Comparison of ENCODE assay signal across 16 cellular contexts in genomic region chr1:117815926-117816325, GRCh38.
DNase-seq lines count a peak whose midpoint lies in the region; ATAC-seq, FAIRE-seq and TF ChIP-seq lines count a peak whose summit lies in the region.
"Had no signal": no experiment of that assay in that cellular context is flagged by ENCODE, and none has a peak within 500 bp of the region (broad histone marks: within the 10 kb centered on the region; RNA-seq: fewer than 3 reads in every experiment).

No MANE protein-coding gene starts in this region.

- peak overlapping the region; percentile 72 to 89 (median 86) for H3K27ac Mint-ChIP-seq in nephron
- H3K27ac Mint-ChIP-seq: stimulated activated naive B cell treated with anti-CD40 and anti-IgM and Interleukin-4, amounts not matched to agents 10 μg/mL and 1 μg/mL and 100 μg/mL, for 72 hours had no signal

- peaks cover 42% of the 10 kb centered on the region for H3K4me1 Mint-ChIP-seq in nephron
- H3K4me1 Mint-ChIP-seq: stimulated activated naive B cell treated with anti-CD40 and anti-IgM and Interleukin-4, amounts not matched to agents 10 μg/mL and 1 μg/mL and 100 μg/mL, for 72 hours had no signal

- intact Hi-C loops in lower lobe of right lung (cut with DNase I): no loop called here

- H3K9me3 ChIP-seq in lower lobe of right lung: no peaks in the 10 kb centered on the region

- ATAC-seq in HG03442 (IDR thresholded peaks at IDR 0.05; ENCODE audit: unreplicated experiment) (no peak), lower lobe of right lung (no peak)
- ATAC-seq: activated CD4-positive, CD25-positive, alpha-beta regulatory T cell treated with anti-CD3 and anti-CD28 coated beads, Interleukin-2, amount 50 U/mL, for 24 hours; stimulated activated naive B cell treated with anti-CD40 and anti-IgM and Interleukin-4, amounts not matched to agents 10 μg/mL and 1 μg/mL and 100 μg/mL, for 72 hours had no signal

- DNase-seq in GM06990 (ENCODE audit: extremely low read depth, insufficient read length) (no peak), NCI-H524 treated with DMSO at 0.1 percent for 48 hours (lab: John Stamatoyannopoulos, UW) (peak; percentile 52), bronchial epithelial cell (ENCODE audit: low read depth) (no peak), lower lobe of right lung (no peak), COR-L47 (lab: John Stamatoyannopoulos, UW) (no peak), urothelium cell line (ENCODE audit: low spot score) (no peak)
- DNase-seq: activated T-cell treated with anti-CD3 and anti-CD28 coated beads for 4 hours; cortex of kidney; NCI-H774; retina; stimulated activated CD4-positive, alpha-beta T cell treated with anti-CD3 and anti-CD28 coated beads, Interleukin-4, amount 100 ng/mL, for 24 hours; stimulated activated naive B cell treated with anti-CD40 and anti-IgM and Interleukin-4, amounts not matched to agents 10 μg/mL and 1 μg/mL and 100 μg/mL, for 72 hours had no signal

- H3K27me3 Mint-ChIP-seq in nephron (ENCODE audit: low read depth): no peaks in the 10 kb centered on the region

- H3K4me3 ChIP-seq in GM06990 (replicated peaks; ENCODE audit: low read depth, low read length) (no peak overlapping the region), bronchial epithelial cell (ENCODE audit: low read depth, low read length) (no peak overlapping the region), lower lobe of right lung (no peak overlapping the region)

- H3K36me3 ChIP-seq in GM06990 (ENCODE audit: control insufficient read depth, insufficient read depth, low read length) (no peaks in the 10 kb centered on the region), bronchial epithelial cell (ENCODE audit: control insufficient read depth, insufficient read depth, low read length) (no peaks in the 10 kb centered on the region), lower lobe of right lung (no peaks in the 10 kb centered on the region)

- FAIRE-seq in bronchial epithelial cell (lab: Jason Lieb, UNC) (no peak), urothelium cell line (lab: Jason Lieb, UNC) (no peak)
- FAIRE-seq: islet of Langerhans had no signal

- TF ChIP-seq CTCF in GM06990 (IDR thresholded peaks at IDR 0.05; ENCODE audit: insufficient read depth, low read length, poor library complexity, severe bottlenecking) (peak; percentile 18), bronchial epithelial cell (IDR thresholded peaks at IDR 0.05; ENCODE audit: insufficient read depth, low read length, severe bottlenecking) (peak; percentile 16), nephron (IDR thresholded peaks at IDR 0.05; ENCODE audit: unreplicated experiment in 3 of 3) (no peak), lower lobe of right lung (IDR thresholded peaks at IDR 0.05) (no peak)

- no peaks in the 10 kb centered on the region; the same call in 1 of the 2 replicates for H3K27me3 ChIP-seq in GM06990 (replicated peaks; ENCODE audit: control insufficient read depth, insufficient read depth, low read length)
- no peaks in the 10 kb centered on the region for H3K27me3 ChIP-seq in bronchial epithelial cell (ENCODE audit: control insufficient read depth, insufficient read depth, low read length)
- H3K27me3 ChIP-seq in lower lobe of right lung (ENCODE audit: low read depth): no peaks in the 10 kb centered on the region

- H3K9me3 Mint-ChIP-seq in nephron: peaks cover 2% of the 10 kb centered on the region
- H3K9me3 Mint-ChIP-seq: stimulated activated naive B cell treated with anti-CD40 and anti-IgM and Interleukin-4, amounts not matched to agents 10 μg/mL and 1 μg/mL and 100 μg/mL, for 72 hours had no signal

- H3K36me3 Mint-ChIP-seq in nephron (ENCODE audit: low read depth): no peaks in the 10 kb centered on the region
- H3K36me3 Mint-ChIP-seq: stimulated activated naive B cell treated with anti-CD40 and anti-IgM and Interleukin-4, amounts not matched to agents 10 μg/mL and 1 μg/mL and 100 μg/mL, for 72 hours had no signal

- H3K4me3 Mint-ChIP-seq in nephron: no peak overlapping the region
- H3K4me3 Mint-ChIP-seq: stimulated activated naive B cell treated with anti-CD40 and anti-IgM and Interleukin-4, amounts not matched to agents 10 μg/mL and 1 μg/mL and 100 μg/mL, for 72 hours had no signal

- H3K27ac ChIP-seq in lower lobe of right lung: no peak overlapping the region

- peaks cover 13% of the 10 kb centered on the region for H3K4me1 ChIP-seq in lower lobe of right lung

Comparison
In these comparisons a context has a peak if more than half of its experiments do, and no peak if none do; other contexts are left out.
1. CTCF ChIP-seq: peak in GM06990 (single experiment) and bronchial epithelial cell (single experiment); none in nephron (0 of 3) and lower lobe of right lung (single experiment).